ENCODE assay signal across 1 cellular context in the genomic region with DNA sequence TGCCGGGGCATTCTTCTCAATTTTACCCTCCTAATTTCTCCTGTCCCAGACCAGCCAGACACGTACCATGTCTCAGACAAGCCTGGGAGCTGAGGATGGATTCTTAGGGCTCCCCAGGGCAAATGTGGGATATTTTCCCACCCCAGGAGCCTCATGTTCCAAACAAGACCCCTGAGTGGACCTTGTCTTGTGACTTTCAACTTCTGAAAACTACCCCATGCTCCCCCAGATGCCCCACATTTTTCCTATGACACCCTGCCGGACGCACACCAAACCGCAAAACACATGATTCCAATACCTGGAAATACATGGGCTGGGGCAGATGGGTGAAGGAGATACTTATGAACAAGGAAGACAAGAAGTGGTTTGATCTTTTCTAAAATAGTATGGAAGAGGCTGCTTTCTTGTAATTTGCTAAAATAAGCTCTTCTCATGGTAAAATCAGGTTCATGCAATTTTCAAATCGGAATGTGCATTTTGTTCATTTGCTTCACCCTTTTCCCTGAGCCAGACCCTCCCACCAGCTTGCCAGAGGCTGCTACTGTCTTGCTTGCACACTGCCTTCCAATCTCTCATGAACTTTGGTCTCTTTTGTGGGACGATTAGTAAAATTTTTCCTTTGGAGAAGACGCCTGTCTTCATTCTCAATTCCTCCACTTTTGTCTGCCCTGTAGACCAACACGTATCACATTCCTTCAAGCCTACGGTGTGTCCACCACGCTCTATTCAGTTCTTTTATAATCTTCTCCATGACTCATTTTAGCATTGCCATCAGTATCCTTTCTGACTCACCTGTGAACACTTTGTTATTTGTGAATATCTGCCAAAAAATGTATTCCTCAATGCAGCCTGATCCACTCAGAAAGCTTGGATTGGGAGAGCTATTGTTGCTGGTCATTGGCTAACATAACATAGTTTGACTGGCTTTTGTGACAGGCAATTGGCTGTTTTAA.
TF ChIP-seq lines count a peak whose summit lies in the region.

No MANE protein-coding gene starts in this region.

TF ChIP-seq in H1, 55 proteins besides CTCF, POLR2A, EP300 and RAD21:
- no peak for TF ChIP-seq CBX5 (IDR thresholded peaks at IDR 0.05; ENCODE audit: low read depth, low read length)
- no peak for TF ChIP-seq ASH2L (IDR thresholded peaks at IDR 0.05; ENCODE audit: low read length)
- TF ChIP-seq CBX8 (IDR thresholded peaks at IDR 0.05; ENCODE audit: borderline replicate concordance, low read depth, low read length) = no peak
- no peak for TF ChIP-seq TAF1 (IDR thresholded peaks at IDR 0.05; ENCODE audit: low read depth, low read length)
- peak; percentile 32 for TF ChIP-seq EZH2 (IDR thresholded peaks at IDR 0.05; ENCODE audit: low read depth, low read length, severe bottlenecking)
- no peak for TF ChIP-seq SP1 (IDR thresholded peaks at IDR 0.05; ENCODE audit: low read depth, low read length)
- TF ChIP-seq SIRT6 (IDR thresholded peaks at IDR 0.05; ENCODE audit: low read length) = no peak
TF ChIP-seq in H1: peak in this region for 1.
